ENCODE assay signal across 19 cellular contexts in genomic region chr2:43076676-43077075, GRCh38.
DNase-seq lines count a peak whose midpoint lies in the region; ATAC-seq and TF ChIP-seq lines count a peak whose summit lies in the region.
"Had no signal": no experiment of that assay in that cellular context is flagged by ENCODE, and none has a peak within 500 bp of the region (broad histone marks: within the 10 kb centered on the region; RNA-seq: fewer than 3 reads in every experiment).

No MANE protein-coding gene starts in this region.

- H3K27me3 ChIP-seq in tibial nerve, result no peaks in the 10 kb centered on the region
- H3K27me3 ChIP-seq: BLaER1, dorsolateral prefrontal cortex, neutrophil had no signal

- H3K27ac ChIP-seq in RWPE1 (peak overlapping the region; percentile 100), tibial nerve (peak overlapping the region in 3 of 4 donors; percentile 76 to 91 (median 80))
- H3K27ac ChIP-seq: BLaER1, neutrophil had no signal

- CTCF ChIA-PET in RWPE1 (lab: Yijun Ruan, JAX), result no interaction called here

- WGBS in tibial nerve, 2 donors, result 91 to 93% methylated on average over 5 of the region's 5 CpGs

- POLR2A ChIA-PET in RWPE1 (lab: Yijun Ruan, JAX; ENCODE audit: low non-redundant PET), result interaction anchor here (0.7 kb wide), 1 partner anchor 34 kb away, joined by 3 read pairs; no protein-coding TSS in a partner anchor

- peaks cover 71% of the 10 kb centered on the region for H3K4me1 Mint-ChIP-seq in chondrocyte (ENCODE audit: low read depth)
- H3K4me1 Mint-ChIP-seq in T-helper 2 cell treated with Interferon-gamma antibody and Interleukin-4, amounts not matched to agents 5 μg/mL and 100 μg/mL, for 36 hours (ENCODE audit: low read depth), result peaks cover 6% of the 10 kb centered on the region
- no peaks in the 10 kb centered on the region for H3K4me1 Mint-ChIP-seq in T-helper 17 cell

- H3K4me3 Mint-ChIP-seq in chondrocyte (ENCODE audit: unreplicated experiment) (no peak overlapping the region), T-helper 17 cell (no peak overlapping the region)
- no peak overlapping the region for H3K4me3 Mint-ChIP-seq in T-helper 2 cell treated with Interferon-gamma antibody and Interleukin-4, amounts not matched to agents 5 μg/mL and 100 μg/mL, for 36 hours
- H3K4me3 Mint-ChIP-seq: activated naive CD8-positive, alpha-beta T cell had no signal

- DNase-seq in RWPE1 (ENCODE audit: low spot score) (no peak), chondrocyte (ENCODE audit: low spot score) (no peak), mesenteric fat pad (ENCODE audit: low spot score) (peak; percentile 37), tibial nerve (ENCODE audit: low spot score in 2 of 2) (no peak), NCI-H187 treated with DMSO at 0.1 percent for 48 hours (lab: John Stamatoyannopoulos, UW) (no peak), T-helper 17 cell (no peak)
- no peak for DNase-seq in T-helper 2 cell treated with Interferon-gamma antibody and Interleukin-4, amounts not matched to agents 5 μg/mL and 100 μg/mL, for 36 hours (ENCODE audit: low spot score)
- DNase-seq: dorsolateral prefrontal cortex; GDM1; midbrain; NCI-H2029 treated with DMSO at 0.1 percent for 48 hours; retina; stimulated activated naive CD4-positive, alpha-beta T cell treated with Interleukin-2 at 50 U/mL for 16 hours had no signal

- no peaks in the 10 kb centered on the region for H3K36me3 ChIP-seq in tibial nerve
- H3K36me3 ChIP-seq: BLaER1, neutrophil had no signal

- H3K36me3 Mint-ChIP-seq in chondrocyte (ENCODE audit: low read depth) (no peaks in the 10 kb centered on the region), T-helper 17 cell (ENCODE audit: low read depth) (no peaks in the 10 kb centered on the region)
- no peaks in the 10 kb centered on the region for H3K36me3 Mint-ChIP-seq in T-helper 2 cell treated with Interferon-gamma antibody and Interleukin-4, amounts not matched to agents 5 μg/mL and 100 μg/mL, for 36 hours (ENCODE audit: low read depth)

- H3K9me3 Mint-ChIP-seq in chondrocyte (ENCODE audit: low read depth), result no peaks in the 10 kb centered on the region
- H3K9me3 Mint-ChIP-seq in T-helper 2 cell treated with Interferon-gamma antibody and Interleukin-4, amounts not matched to agents 5 μg/mL and 100 μg/mL, for 36 hours, result no peaks in the 10 kb centered on the region

- H3K4me3 ChIP-seq in tibial nerve, result no peak overlapping the region
- H3K4me3 ChIP-seq: BLaER1, dorsolateral prefrontal cortex, GM12878, K562 had no signal

- no peak for TF ChIP-seq POLR2A in tibial nerve (IDR thresholded peaks at IDR 0.05)

- H3K27me3 Mint-ChIP-seq in chondrocyte (ENCODE audit: low read depth), result no peaks in the 10 kb centered on the region
- H3K27me3 Mint-ChIP-seq in T-helper 2 cell treated with Interferon-gamma antibody and Interleukin-4, amounts not matched to agents 5 μg/mL and 100 μg/mL, for 36 hours (ENCODE audit: low read depth), result no peaks in the 10 kb centered on the region
- no peaks in the 10 kb centered on the region for H3K27me3 Mint-ChIP-seq in T-helper 17 cell
- H3K27me3 Mint-ChIP-seq: activated naive CD8-positive, alpha-beta T cell had no signal

- TF ChIP-seq EP300 in tibial nerve (IDR thresholded peaks at IDR 0.05), result no peak

- TF ChIP-seq CTCF in RWPE1 (conservative IDR thresholded peaks at IDR 0.05; ENCODE audit: low read depth), result no peak
- TF ChIP-seq CTCF in chondrocyte (IDR thresholded peaks at IDR 0.05), result no peak
- no peak for TF ChIP-seq CTCF in tibial nerve (IDR thresholded peaks at IDR 0.05)

- H3K27ac Mint-ChIP-seq in chondrocyte (ENCODE audit: unreplicated experiment), result peak overlapping the region; percentile 90
- H3K27ac Mint-ChIP-seq in T-helper 2 cell treated with Interferon-gamma antibody and Interleukin-4, amounts not matched to agents 5 μg/mL and 100 μg/mL, for 36 hours, result no peak overlapping the region
- H3K27ac Mint-ChIP-seq in T-helper 17 cell, result no peak overlapping the region
- H3K27ac Mint-ChIP-seq: activated naive CD8-positive, alpha-beta T cell had no signal

- H3K4me1 ChIP-seq in tibial nerve, result peaks cover 0 to 84% (median 49%) of the 10 kb centered on the region in 4 donors
- H3K4me1 ChIP-seq: BLaER1 had no signal

- no peak for ATAC-seq in T-helper 17 cell
- ATAC-seq: GM12878, HCT116, K562 had no signal

- H3K9me3 ChIP-seq in tibial nerve (no peaks in the 10 kb centered on the region), T-helper 17 cell (ENCODE audit: control insufficient read depth, low read length, poor library complexity, severe bottlenecking) (no peaks in the 10 kb centered on the region)
- H3K9me3 ChIP-seq: BLaER1, neutrophil had no signal
